17 cellular contexts compared by ENCODE assay signal in genomic region chr3:128339491-128340012, GRCh38.
"Had no signal": no experiment of that assay in that cellular context is flagged by ENCODE, and none has a peak within 500 bp of the region (broad histone marks: within the 10 kb centered on the region; RNA-seq: fewer than 3 reads in every experiment).

No MANE protein-coding gene starts in this region.

- DNase-seq: activated CD4-positive, alpha-beta memory T cell treated with anti-CD3 and anti-CD28 coated beads for 36 hours; activated CD4-positive, alpha-beta T cell treated with anti-CD3 and anti-CD28 coated beads for 48 hours; activated T-cell treated with anti-CD3 and anti-CD28 coated beads, Interleukin-2, amount 50 U/mL, for 48 hours; amygdala; foreskin fibroblast; immature natural killer cell; midbrain; natural killer cell; stimulated activated CD4-positive, alpha-beta T cell treated with anti-CD3 and anti-CD28 coated beads, Interleukin-4, amount 100 ng/mL, for 1 hour; stimulated activated naive CD4-positive, alpha-beta T cell; T-helper 1 cell; testis had no signal

- H3K4me3 Mint-ChIP-seq: activated CD4-positive, alpha-beta memory T cell treated with anti-CD3 and anti-CD28 coated beads for 36 hours; activated naive CD4-positive, alpha-beta T cell treated with anti-CD3 and anti-CD28 coated beads, Interleukin-2, amount 10 ng/mL, durations not matched to agents 7 days and 5 days; immature natural killer cell; natural killer cell had no signal

- H3K27me3 ChIP-seq: left lung, pancreas, testis, upper lobe of right lung had no signal

- ATAC-seq: left lung, natural killer cell, pancreas, sciatic nerve, upper lobe of right lung had no signal

- H3K36me3 Mint-ChIP-seq: activated naive CD4-positive, alpha-beta T cell treated with anti-CD3 and anti-CD28 coated beads, Interleukin-2, amount 10 ng/mL, durations not matched to agents 7 days and 5 days; natural killer cell had no signal

- H3K27ac Mint-ChIP-seq: activated CD4-positive, alpha-beta memory T cell treated with anti-CD3 and anti-CD28 coated beads for 36 hours; activated naive CD4-positive, alpha-beta T cell treated with anti-CD3 and anti-CD28 coated beads, Interleukin-2, amount 10 ng/mL, durations not matched to agents 7 days and 5 days; immature natural killer cell had no signal

- H3K4me3 ChIP-seq: left lung, pancreas, testis, upper lobe of right lung had no signal

- H3K4me1 Mint-ChIP-seq: activated naive CD4-positive, alpha-beta T cell treated with anti-CD3 and anti-CD28 coated beads, Interleukin-2, amount 10 ng/mL, durations not matched to agents 7 days and 5 days; immature natural killer cell had no signal

- H3K27me3 Mint-ChIP-seq: activated CD4-positive, alpha-beta memory T cell treated with anti-CD3 and anti-CD28 coated beads for 36 hours; activated naive CD4-positive, alpha-beta T cell treated with anti-CD3 and anti-CD28 coated beads, Interleukin-2, amount 10 ng/mL, durations not matched to agents 7 days and 5 days had no signal

- H3K9me3 ChIP-seq: left lung, pancreas, testis, upper lobe of right lung had no signal

- H3K27ac ChIP-seq: left lung, pancreas, testis, upper lobe of right lung had no signal

- H3K4me1 ChIP-seq: left lung, testis, upper lobe of right lung had no signal

- H3K9me3 Mint-ChIP-seq: activated CD4-positive, alpha-beta memory T cell treated with anti-CD3 and anti-CD28 coated beads for 36 hours; activated naive CD4-positive, alpha-beta T cell treated with anti-CD3 and anti-CD28 coated beads, Interleukin-2, amount 10 ng/mL, durations not matched to agents 7 days and 5 days; immature natural killer cell; natural killer cell had no signal
